Comparison of ENCODE assay signal across 1 cellular context in genomic region chr2:112597537-112598322, GRCh38.
TF ChIP-seq lines count a peak whose summit lies in the region.

No MANE protein-coding gene starts in this region.

TF ChIP-seq in HEK293, 187 proteins besides CTCF, POLR2A, EP300 and RAD21:
- no peak for TF ChIP-seq ZNF529 (tag by site-specific recombination; IDR thresholded peaks at IDR 0.05; ENCODE audit: insufficient replicate concordance)
- TF ChIP-seq IKZF3 (tag by site-specific recombination; IDR thresholded peaks at IDR 0.05), result no peak
- TF ChIP-seq ZNF112 (tag by site-specific recombination; IDR thresholded peaks at IDR 0.05), result no peak
- TF ChIP-seq ZNF18 (tag by site-specific recombination; IDR thresholded peaks at IDR 0.05), result no peak
- no peak for TF ChIP-seq ZBTB8A (tag by site-specific recombination; IDR thresholded peaks at IDR 0.05)
- TF ChIP-seq PRDM10 (tag by site-specific recombination; IDR thresholded peaks at IDR 0.05), result 0 out of 2 replicates have a peak, but pooled peaks have one; percentile 19
- TF ChIP-seq GFI1B (tag by site-specific recombination; IDR thresholded peaks at IDR 0.05), result no peak
